1 cellular context compared by ENCODE assay signal in the genomic region with DNA sequence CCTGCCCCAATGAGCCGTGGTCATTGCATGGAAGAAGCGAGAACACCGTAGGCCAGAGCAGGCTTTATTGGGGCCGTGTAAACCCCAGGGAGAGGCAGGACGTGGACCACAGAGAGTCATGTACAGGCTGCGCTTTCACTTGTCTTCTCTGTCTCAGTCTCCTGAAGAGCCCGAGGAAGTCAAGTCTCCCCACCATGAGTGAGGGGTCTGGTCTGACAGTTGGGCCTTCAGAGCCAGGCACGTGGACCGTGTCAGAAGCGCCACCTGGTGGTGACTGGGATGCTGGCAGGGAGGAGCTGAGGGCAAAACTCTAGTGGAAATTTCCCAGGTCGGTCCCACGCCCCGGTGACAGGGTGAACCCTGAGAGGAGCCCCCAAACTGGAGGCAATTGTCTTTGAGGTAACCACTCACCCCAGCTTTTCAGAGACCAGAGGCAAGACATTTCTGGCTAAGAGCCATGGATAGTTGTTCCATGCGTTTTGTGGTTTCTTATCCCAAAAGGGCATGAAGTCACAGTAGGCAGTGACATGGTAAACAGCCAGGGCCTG.
TF ChIP-seq lines count a peak whose summit lies in the region.

No MANE protein-coding gene starts in this region.

TF ChIP-seq in H1, 55 proteins besides CTCF, POLR2A, EP300 and RAD21 (continued from another document):
- TF ChIP-seq MAFK (IDR thresholded peaks at IDR 0.05; ENCODE audit: low read depth, low read length) (no peak), JUN (IDR thresholded peaks at IDR 0.05; ENCODE audit: low read depth, low read length) (no peak), EGR1 (IDR thresholded peaks at IDR 0.05; ENCODE audit: borderline replicate concordance, low read depth, low read length) (no peak), KDM5A (IDR thresholded peaks at IDR 0.05; ENCODE audit: low read length) (no peak), TEAD4 (IDR thresholded peaks at IDR 0.05; ENCODE audit: low read depth, low read length) (0 out of 2 replicates have a peak, but pooled peaks have one; percentile 41), TAF1 (IDR thresholded peaks at IDR 0.05; ENCODE audit: low read depth, low read length) (no peak), NRF1 (IDR thresholded peaks at IDR 0.05; ENCODE audit: low read depth, low read length) (no peak), EZH2 (IDR thresholded peaks at IDR 0.05; ENCODE audit: low read depth, low read length, severe bottlenecking) (no peak), YY1 (IDR thresholded peaks at IDR 0.05; ENCODE audit: low read depth, low read length) (no peak), RBBP5 (IDR thresholded peaks at IDR 0.05; ENCODE audit: borderline replicate concordance, low read depth, low read length) (no peak), NANOG (IDR thresholded peaks at IDR 0.05; ENCODE audit: insufficient read depth, low read depth, low read length, poor library complexity, severe bottlenecking) (no peak), SAP30 (IDR thresholded peaks at IDR 0.05; ENCODE audit: insufficient read depth, insufficient replicate concordance, low read length) (peak; percentile 90), TCF12 (IDR thresholded peaks at IDR 0.05; ENCODE audit: low read depth, low read length) (no peak), CHD1 (IDR thresholded peaks at IDR 0.05; ENCODE audit: low read depth, low read length) (no peak), GABPA (IDR thresholded peaks at IDR 0.05; ENCODE audit: borderline replicate concordance, insufficient read depth, low read length) (peak; percentile 44; the same call in 1 of the 2 replicates), CBX8 (IDR thresholded peaks at IDR 0.05; ENCODE audit: borderline replicate concordance, low read depth, low read length) (no peak), CEBPB (IDR thresholded peaks at IDR 0.05; ENCODE audit: low read depth, low read length) (no peak), SP2 (IDR thresholded peaks at IDR 0.05; ENCODE audit: low read length) (no peak), ZNF274 (IDR thresholded peaks at IDR 0.05; ENCODE audit: borderline replicate concordance, extremely low read depth, low read length) (no peak), SRF (IDR thresholded peaks at IDR 0.05; ENCODE audit: low read depth, low read length) (no peak), PHF8 (conservative IDR thresholded peaks at IDR 0.05; ENCODE audit: low read depth, low read length) (no peak), GTF2F1 (IDR thresholded peaks at IDR 0.05; ENCODE audit: borderline replicate concordance, low read depth, low read length) (no peak), SIRT6 (IDR thresholded peaks at IDR 0.05; ENCODE audit: low read length) (no peak), FOSL1 (IDR thresholded peaks at IDR 0.05; ENCODE audit: insufficient read depth, low read depth, low read length) (no peak), JUND (IDR thresholded peaks at IDR 0.05; ENCODE audit: low read length) (no peak), CBX5 (IDR thresholded peaks at IDR 0.05; ENCODE audit: low read depth, low read length) (no peak), CHD2 (IDR thresholded peaks at IDR 0.05; ENCODE audit: low read length) (no peak), RFX5 (IDR thresholded peaks at IDR 0.05; ENCODE audit: borderline replicate concordance, low read depth, low read length) (no peak), POLR2AphosphoS5 (IDR thresholded peaks at IDR 0.05; ENCODE audit: low read depth, low read length) (peak; percentile 56), SIX5 (IDR thresholded peaks at IDR 0.05; ENCODE audit: low read depth, low read length) (no peak), KDM1A (IDR thresholded peaks at IDR 0.05; ENCODE audit: borderline replicate concordance, low read length) (no peak), CTBP2 (IDR thresholded peaks at IDR 0.05; ENCODE audit: borderline replicate concordance, insufficient read depth, insufficient read length, low read length) (peak; percentile 57), RXRA (IDR thresholded peaks at IDR 0.05; ENCODE audit: insufficient read depth, low read depth, low read length) (no peak), TBP (IDR thresholded peaks at IDR 0.05; ENCODE audit: low read depth, low read length) (no peak), SP4 (IDR thresholded peaks at IDR 0.05; ENCODE audit: low read length) (no peak), ASH2L (IDR thresholded peaks at IDR 0.05; ENCODE audit: low read length) (no peak), SUZ12 (IDR thresholded peaks at IDR 0.05; ENCODE audit: low read length) (no peak), HDAC2 (IDR thresholded peaks at IDR 0.05; ENCODE audit: borderline replicate concordance in 1 of 2, low read depth in 2 of 2, low read length in 2 of 2) (peak; percentile 91 to 97), CREB1 (IDR thresholded peaks at IDR 0.05) (0 out of 2 replicates have a peak, but pooled peaks have one; percentile 23), BACH1 (IDR thresholded peaks at IDR 0.05; ENCODE audit: low read length) (peak; percentile 92), BRCA1 (IDR thresholded peaks at IDR 0.05; ENCODE audit: low read depth, low read length) (no peak), RNF2 (IDR thresholded peaks at IDR 0.05; ENCODE audit: borderline replicate concordance, low read depth, low read length, missing control alignments, poor library complexity, severe bottlenecking) (no peak), POU5F1 (IDR thresholded peaks at IDR 0.05; ENCODE audit: low read depth, low read length) (no peak), TAF7 (optimal IDR thresholded peaks at IDR 0.05; ENCODE audit: borderline replicate concordance, low read depth, low read length) (no peak), HDAC6 (IDR thresholded peaks at IDR 0.05; ENCODE audit: low read depth, low read length) (no peak), SP1 (IDR thresholded peaks at IDR 0.05; ENCODE audit: low read depth, low read length) (no peak)
- TF ChIP-seq, protein P1, sequence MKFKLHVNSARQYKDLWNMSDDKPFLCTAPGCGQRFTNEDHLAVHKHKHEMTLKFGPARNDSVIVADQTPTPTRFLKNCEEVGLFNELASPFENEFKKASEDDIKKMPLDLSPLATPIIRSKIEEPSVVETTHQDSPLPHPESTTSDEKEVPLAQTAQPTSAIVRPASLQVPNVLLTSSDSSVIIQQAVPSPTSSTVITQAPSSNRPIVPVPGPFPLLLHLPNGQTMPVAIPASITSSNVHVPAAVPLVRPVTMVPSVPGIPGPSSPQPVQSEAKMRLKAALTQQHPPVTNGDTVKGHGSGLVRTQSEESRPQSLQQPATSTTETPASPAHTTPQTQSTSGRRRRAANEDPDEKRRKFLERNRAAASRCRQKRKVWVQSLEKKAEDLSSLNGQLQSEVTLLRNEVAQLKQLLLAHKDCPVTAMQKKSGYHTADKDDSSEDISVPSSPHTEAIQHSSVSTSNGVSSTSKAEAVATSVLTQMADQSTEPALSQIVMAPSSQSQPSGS (IDR thresholded peaks at IDR 0.05; ENCODE audit: low read length) = 0 out of 2 replicates have a peak, but pooled peaks have one; percentile 67
- TF ChIP-seq, protein P2, sequence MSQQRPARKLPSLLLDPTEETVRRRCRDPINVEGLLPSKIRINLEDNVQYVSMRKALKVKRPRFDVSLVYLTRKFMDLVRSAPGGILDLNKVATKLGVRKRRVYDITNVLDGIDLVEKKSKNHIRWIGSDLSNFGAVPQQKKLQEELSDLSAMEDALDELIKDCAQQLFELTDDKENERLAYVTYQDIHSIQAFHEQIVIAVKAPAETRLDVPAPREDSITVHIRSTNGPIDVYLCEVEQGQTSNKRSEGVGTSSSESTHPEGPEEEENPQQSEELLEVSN (IDR thresholded peaks at IDR 0.05) = 0 out of 2 replicates have a peak, but pooled peaks have one; percentile 49
- TF ChIP-seq, protein P3, sequence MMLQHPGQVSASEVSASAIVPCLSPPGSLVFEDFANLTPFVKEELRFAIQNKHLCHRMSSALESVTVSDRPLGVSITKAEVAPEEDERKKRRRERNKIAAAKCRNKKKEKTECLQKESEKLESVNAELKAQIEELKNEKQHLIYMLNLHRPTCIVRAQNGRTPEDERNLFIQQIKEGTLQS (IDR thresholded peaks at IDR 0.05; ENCODE audit: insufficient read depth, low read depth, low read length) = no peak
- TF ChIP-seq, protein P4, sequence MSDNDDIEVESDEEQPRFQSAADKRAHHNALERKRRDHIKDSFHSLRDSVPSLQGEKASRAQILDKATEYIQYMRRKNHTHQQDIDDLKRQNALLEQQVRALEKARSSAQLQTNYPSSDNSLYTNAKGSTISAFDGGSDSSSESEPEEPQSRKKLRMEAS (IDR thresholded peaks at IDR 0.05) = peak; percentile 99
- TF ChIP-seq, protein P5, sequence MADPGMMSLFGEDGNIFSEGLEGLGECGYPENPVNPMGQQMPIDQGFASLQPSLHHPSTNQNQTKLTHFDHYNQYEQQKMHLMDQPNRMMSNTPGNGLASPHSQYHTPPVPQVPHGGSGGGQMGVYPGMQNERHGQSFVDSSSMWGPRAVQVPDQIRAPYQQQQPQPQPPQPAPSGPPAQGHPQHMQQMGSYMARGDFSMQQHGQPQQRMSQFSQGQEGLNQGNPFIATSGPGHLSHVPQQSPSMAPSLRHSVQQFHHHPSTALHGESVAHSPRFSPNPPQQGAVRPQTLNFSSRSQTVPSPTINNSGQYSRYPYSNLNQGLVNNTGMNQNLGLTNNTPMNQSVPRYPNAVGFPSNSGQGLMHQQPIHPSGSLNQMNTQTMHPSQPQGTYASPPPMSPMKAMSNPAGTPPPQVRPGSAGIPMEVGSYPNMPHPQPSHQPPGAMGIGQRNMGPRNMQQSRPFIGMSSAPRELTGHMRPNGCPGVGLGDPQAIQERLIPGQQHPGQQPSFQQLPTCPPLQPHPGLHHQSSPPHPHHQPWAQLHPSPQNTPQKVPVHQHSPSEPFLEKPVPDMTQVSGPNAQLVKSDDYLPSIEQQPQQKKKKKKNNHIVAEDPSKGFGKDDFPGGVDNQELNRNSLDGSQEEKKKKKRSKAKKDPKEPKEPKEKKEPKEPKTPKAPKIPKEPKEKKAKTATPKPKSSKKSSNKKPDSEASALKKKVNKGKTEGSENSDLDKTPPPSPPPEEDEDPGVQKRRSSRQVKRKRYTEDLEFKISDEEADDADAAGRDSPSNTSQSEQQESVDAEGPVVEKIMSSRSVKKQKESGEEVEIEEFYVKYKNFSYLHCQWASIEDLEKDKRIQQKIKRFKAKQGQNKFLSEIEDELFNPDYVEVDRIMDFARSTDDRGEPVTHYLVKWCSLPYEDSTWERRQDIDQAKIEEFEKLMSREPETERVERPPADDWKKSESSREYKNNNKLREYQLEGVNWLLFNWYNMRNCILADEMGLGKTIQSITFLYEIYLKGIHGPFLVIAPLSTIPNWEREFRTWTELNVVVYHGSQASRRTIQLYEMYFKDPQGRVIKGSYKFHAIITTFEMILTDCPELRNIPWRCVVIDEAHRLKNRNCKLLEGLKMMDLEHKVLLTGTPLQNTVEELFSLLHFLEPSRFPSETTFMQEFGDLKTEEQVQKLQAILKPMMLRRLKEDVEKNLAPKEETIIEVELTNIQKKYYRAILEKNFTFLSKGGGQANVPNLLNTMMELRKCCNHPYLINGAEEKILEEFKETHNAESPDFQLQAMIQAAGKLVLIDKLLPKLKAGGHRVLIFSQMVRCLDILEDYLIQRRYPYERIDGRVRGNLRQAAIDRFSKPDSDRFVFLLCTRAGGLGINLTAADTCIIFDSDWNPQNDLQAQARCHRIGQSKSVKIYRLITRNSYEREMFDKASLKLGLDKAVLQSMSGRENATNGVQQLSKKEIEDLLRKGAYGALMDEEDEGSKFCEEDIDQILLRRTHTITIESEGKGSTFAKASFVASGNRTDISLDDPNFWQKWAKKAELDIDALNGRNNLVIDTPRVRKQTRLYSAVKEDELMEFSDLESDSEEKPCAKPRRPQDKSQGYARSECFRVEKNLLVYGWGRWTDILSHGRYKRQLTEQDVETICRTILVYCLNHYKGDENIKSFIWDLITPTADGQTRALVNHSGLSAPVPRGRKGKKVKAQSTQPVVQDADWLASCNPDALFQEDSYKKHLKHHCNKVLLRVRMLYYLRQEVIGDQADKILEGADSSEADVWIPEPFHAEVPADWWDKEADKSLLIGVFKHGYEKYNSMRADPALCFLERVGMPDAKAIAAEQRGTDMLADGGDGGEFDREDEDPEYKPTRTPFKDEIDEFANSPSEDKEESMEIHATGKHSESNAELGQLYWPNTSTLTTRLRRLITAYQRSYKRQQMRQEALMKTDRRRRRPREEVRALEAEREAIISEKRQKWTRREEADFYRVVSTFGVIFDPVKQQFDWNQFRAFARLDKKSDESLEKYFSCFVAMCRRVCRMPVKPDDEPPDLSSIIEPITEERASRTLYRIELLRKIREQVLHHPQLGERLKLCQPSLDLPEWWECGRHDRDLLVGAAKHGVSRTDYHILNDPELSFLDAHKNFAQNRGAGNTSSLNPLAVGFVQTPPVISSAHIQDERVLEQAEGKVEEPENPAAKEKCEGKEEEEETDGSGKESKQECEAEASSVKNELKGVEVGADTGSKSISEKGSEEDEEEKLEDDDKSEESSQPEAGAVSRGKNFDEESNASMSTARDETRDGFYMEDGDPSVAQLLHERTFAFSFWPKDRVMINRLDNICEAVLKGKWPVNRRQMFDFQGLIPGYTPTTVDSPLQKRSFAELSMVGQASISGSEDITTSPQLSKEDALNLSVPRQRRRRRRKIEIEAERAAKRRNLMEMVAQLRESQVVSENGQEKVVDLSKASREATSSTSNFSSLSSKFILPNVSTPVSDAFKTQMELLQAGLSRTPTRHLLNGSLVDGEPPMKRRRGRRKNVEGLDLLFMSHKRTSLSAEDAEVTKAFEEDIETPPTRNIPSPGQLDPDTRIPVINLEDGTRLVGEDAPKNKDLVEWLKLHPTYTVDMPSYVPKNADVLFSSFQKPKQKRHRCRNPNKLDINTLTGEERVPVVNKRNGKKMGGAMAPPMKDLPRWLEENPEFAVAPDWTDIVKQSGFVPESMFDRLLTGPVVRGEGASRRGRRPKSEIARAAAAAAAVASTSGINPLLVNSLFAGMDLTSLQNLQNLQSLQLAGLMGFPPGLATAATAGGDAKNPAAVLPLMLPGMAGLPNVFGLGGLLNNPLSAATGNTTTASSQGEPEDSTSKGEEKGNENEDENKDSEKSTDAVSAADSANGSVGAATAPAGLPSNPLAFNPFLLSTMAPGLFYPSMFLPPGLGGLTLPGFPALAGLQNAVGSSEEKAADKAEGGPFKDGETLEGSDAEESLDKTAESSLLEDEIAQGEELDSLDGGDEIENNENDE (IDR thresholded peaks at IDR 0.05; ENCODE audit: insufficient replicate concordance, low read length) = no peak
- TF ChIP-seq, protein P6, sequence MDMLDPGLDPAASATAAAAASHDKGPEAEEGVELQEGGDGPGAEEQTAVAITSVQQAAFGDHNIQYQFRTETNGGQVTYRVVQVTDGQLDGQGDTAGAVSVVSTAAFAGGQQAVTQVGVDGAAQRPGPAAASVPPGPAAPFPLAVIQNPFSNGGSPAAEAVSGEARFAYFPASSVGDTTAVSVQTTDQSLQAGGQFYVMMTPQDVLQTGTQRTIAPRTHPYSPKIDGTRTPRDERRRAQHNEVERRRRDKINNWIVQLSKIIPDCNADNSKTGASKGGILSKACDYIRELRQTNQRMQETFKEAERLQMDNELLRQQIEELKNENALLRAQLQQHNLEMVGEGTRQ (IDR thresholded peaks at IDR 0.05; ENCODE audit: low read length) = peak; percentile 41; the same call in 1 of the 2 replicates
